Comparison of ENCODE assay signal across 8 cellular contexts in genomic region chr2:175181104-175181876, GRCh38. TPM values are rescaled to one million over a fixed set of nuclear protein-coding genes. Genes with fewer than 3 reads are reported as not detected.
DNase-seq lines count a peak whose midpoint lies in the region; ATAC-seq and TF ChIP-seq lines count a peak whose summit lies in the region.

ATP5MC3 (minus strand) TSS chr2:175181710; CDS start chr2:175181393, 317 bp downstream.

- H3K4me1 ChIP-seq in Peyer's patch (peaks cover 0 to 16% (median 0%) of the 10 kb centered on the region in 4 donors), esophagus muscularis mucosa (peaks cover 24 to 38% (median 29%) of the 10 kb centered on the region in 4 donors)

- H3K27ac ChIP-seq in Peyer's patch: peak within 1 kb of the TSS; percentile 84 to 96 (median 92)
- H3K27ac ChIP-seq in esophagus muscularis mucosa (replicated peaks in 1 of 4): peak within 1 kb of the TSS; percentile 87 to 93 (median 90)

- peak; percentile 91 for ATAC-seq in GM21717 (IDR thresholded peaks at IDR 0.05; ENCODE audit: unreplicated experiment)

- peaks cover 0 to 37% (median 0%) of the 10 kb centered on the region in 3 donors for H3K36me3 ChIP-seq in Peyer's patch
- H3K36me3 ChIP-seq in esophagus muscularis mucosa: peaks cover 19 to 39% (median 34%) of the 10 kb centered on the region in 4 donors

- H3K4me3 ChIP-seq in Peyer's patch: peak within 1 kb of the TSS; percentile 74 to 89 (median 84)
- H3K4me3 ChIP-seq in esophagus muscularis mucosa: peak within 1 kb of the TSS; percentile 72 to 87 (median 84)

- peak; percentile 94 for DNase-seq in DMS79 (lab: John Stamatoyannopoulos, UW)
- DNase-seq in KG1 (lab: John Stamatoyannopoulos, UW): peak; percentile 76
- peak; percentile 95 to 98 (median 97) for DNase-seq in Peyer's patch
- DNase-seq in activated T-cell treated with anti-CD3 and anti-CD28 coated beads, Interleukin-2, amount 50 U/mL, for 48 hours: peak; percentile 94
- peak; percentile 96 for DNase-seq in esophagus muscularis mucosa (ENCODE audit: extremely low spot score)
- DNase-seq in myocyte (ENCODE audit: low read depth): peak; percentile 98
- peak; percentile 77 to 85 for DNase-seq in stimulated activated CD8-positive, alpha-beta memory T cell treated with anti-CD3 and anti-CD28 coated beads, Interleukin-7, amount 100 ng/mL, for 48 hours (ENCODE audit: extremely low read depth in 1 of 2, low read depth in 1 of 2)

- TF ChIP-seq CTCF in Peyer's patch (IDR thresholded peaks at IDR 0.05): peak in 3 of 6 experiments; percentile 16 to 32 (median 18)
- TF ChIP-seq CTCF in esophagus muscularis mucosa (IDR thresholded peaks at IDR 0.05): no peak

- TF ChIP-seq POLR2A in Peyer's patch (IDR thresholded peaks at IDR 0.05): peak; percentile 95 to 96
- peak; percentile 25 for TF ChIP-seq POLR2A in esophagus muscularis mucosa (IDR thresholded peaks at IDR 0.05; ENCODE audit: low read depth)

- TF ChIP-seq EP300 in esophagus muscularis mucosa (IDR thresholded peaks at IDR 0.05): no peak

- 2% methylated on average over 50 of the region's 53 CpGs for WGBS in esophagus muscularis mucosa

- H3K27me3 ChIP-seq in Peyer's patch: no peaks in the 10 kb centered on the region
- no peaks in the 10 kb centered on the region for H3K27me3 ChIP-seq in esophagus muscularis mucosa

- H3K9me3 ChIP-seq in Peyer's patch: no peaks in the 10 kb centered on the region
- no peaks in the 10 kb centered on the region for H3K9me3 ChIP-seq in esophagus muscularis mucosa

- intact Hi-C loops in esophagus muscularis mucosa (cut with DNase I): no loop called here

RNA-seq across cellular contexts. Expression of gene ATP5MC3, which starts in this region (rescaled TPM):
- 100 to 1,000 TPM; 117 to 350 (median 187) TPM for total RNA-seq in Peyer's patch
- 100 to 1,000 TPM; 123 to 141 (median 133) TPM for total RNA-seq in esophagus muscularis mucosa
- total RNA-seq in myocyte: 196 and 252 TPM in 2 replicates
- polyA plus RNA-seq in myocyte (2012): 345 TPM

Comparison
In these comparisons a context has a peak if more than half of its experiments do, and no peak if none do; other contexts are left out.
1. Peak in every context shown above with its lines: DNase-seq, ATAC-seq, H3K4me3 ChIP-seq and H3K27ac ChIP-seq.